11 cellular contexts compared by ENCODE assay signal in genomic region chr6:33198159-33198852, GRCh38. TPM values are rescaled to one million over a fixed set of nuclear protein-coding genes. Genes with fewer than 3 reads are reported as not detected.
DNase-seq lines count a peak whose midpoint lies in the region; ATAC-seq, FAIRE-seq and TF ChIP-seq lines count a peak whose summit lies in the region.
"Had no signal": no experiment of that assay in that cellular context is flagged by ENCODE, and none has a peak within 500 bp of the region (broad histone marks: within the 10 kb centered on the region; RNA-seq: fewer than 3 reads in every experiment).

No MANE protein-coding gene starts in this region.

- H3F3A ChIP-seq in neural cell (ENCODE audit: insufficient read depth, low read length, poor library complexity, severe bottlenecking): no peaks in the 10 kb centered on the region

- no peak for ATAC-seq in CD4-positive, alpha-beta T cell (ENCODE audit: poor library complexity)
- no peak for ATAC-seq in K562

- H3K27me3 Mint-ChIP-seq in CD4-positive, alpha-beta T cell: no peaks in the 10 kb centered on the region

- peaks cover 67% of the 10 kb centered on the region for H3K4me1 Mint-ChIP-seq in CD4-positive, alpha-beta T cell (ENCODE audit: low read depth)

- peak overlapping the region; percentile 98 for H3K4me3 Mint-ChIP-seq in CD4-positive, alpha-beta T cell

- TF ChIP-seq CTCF in CD4-positive, alpha-beta T cell (IDR thresholded peaks at IDR 0.05): no peak
- TF ChIP-seq CTCF in K562 (IDR thresholded peaks at IDR 0.05 in 2 of 3, conservative IDR thresholded peaks at IDR 0.05 in 1 of 3; ENCODE audit: insufficient read depth in 2 of 3, low read depth in 1 of 3, low read length in 3 of 3) (no peak), neural cell (IDR thresholded peaks at IDR 0.05; ENCODE audit: poor library complexity, severe bottlenecking) (no peak)

- no peaks in the 10 kb centered on the region for H3K9me3 ChIP-seq in CD4-positive, alpha-beta T cell (ENCODE audit: control insufficient read depth, low read length)
- H3K9me3 ChIP-seq in Karpas-422 (ENCODE audit: low read length) (no peaks in the 10 kb centered on the region), K562 (replicated peaks; ENCODE audit: control insufficient read depth, insufficient read depth, low read depth, low read length) (no peaks in the 10 kb centered on the region), neural cell (ENCODE audit: low read length) (no peaks in the 10 kb centered on the region)

- peak overlapping the region; percentile 23 for H3K4me2 ChIP-seq in Karpas-422 (ENCODE audit: low read depth, low read length, poor library complexity, severe bottlenecking)
- peak overlapping the region; percentile 9; the same call in 1 of the 2 replicates for H3K4me2 ChIP-seq in K562 (ENCODE audit: insufficient read depth, low read length)
- H3K4me2 ChIP-seq in neural cell (ENCODE audit: low read length): no peak overlapping the region

- TF ChIP-seq EP300 in K562 (IDR thresholded peaks at IDR 0.05; ENCODE audit: low read length): no peak
- no peak for TF ChIP-seq EP300 in neural cell (conservative IDR thresholded peaks at IDR 0.05; ENCODE audit: poor library complexity, severe bottlenecking)

- H3K79me2 ChIP-seq in Karpas-422 (ENCODE audit: low read length): peaks cover 49% of the 10 kb centered on the region
- peaks cover 54% of the 10 kb centered on the region for H3K79me2 ChIP-seq in K562 (ENCODE audit: control insufficient read depth, insufficient read depth, low read length)
- peaks cover 27% of the 10 kb centered on the region for H3K79me2 ChIP-seq in neural cell (replicated peaks; ENCODE audit: insufficient read depth, low read length)

- CTCF ChIA-PET in CD4-positive, alpha-beta T cell (lab: Charles Lee): interaction anchor here (0.7 to 4.2 kb wide), 6 partner anchors 10 to 79 kb away, joined by 3 to 24 read pairs (median 12); partner anchors contain the start of genes B3GALT4 and RING1
- CTCF ChIA-PET in K562 (lab: Yijun Ruan, JAX; ENCODE audit: low intra/inter-chr PET ratio): interaction anchor here (1.3 kb wide), 1 partner anchor 37 kb away, joined by 5 read pairs; no protein-coding TSS in a partner anchor

- H3K27ac ChIP-seq in CD4-positive, alpha-beta T cell (ENCODE audit: low read depth, low read length): no peak overlapping the region
- H3K27ac ChIP-seq in Karpas-422 (ENCODE audit: low read length) (no peak overlapping the region), K562 (ENCODE audit: extremely low read depth, low read depth, low read length) (no peak overlapping the region), neural cell (ENCODE audit: low read length) (no peak overlapping the region)
- H3K27ac ChIP-seq: parathyroid adenoma had no signal

- TF ChIP-seq RAD21 in K562 (CRISPR knock-in tag; conservative IDR thresholded peaks at IDR 0.05 in 1 of 2, IDR thresholded peaks at IDR 0.05 in 1 of 2) (no peak), neural cell (conservative IDR thresholded peaks at IDR 0.05) (no peak)

- no peaks in the 10 kb centered on the region for H3K27me3 ChIP-seq in CD4-positive, alpha-beta T cell (ENCODE audit: control insufficient read depth, insufficient read depth, low read length)
- H3K27me3 ChIP-seq in Karpas-422 (ENCODE audit: low read length): no peaks in the 10 kb centered on the region
- no peaks in the 10 kb centered on the region for H3K27me3 ChIP-seq in K562 (ENCODE audit: control insufficient read depth in 2 of 2, insufficient read depth in 2 of 2, low read length in 2 of 2)
- no peaks in the 10 kb centered on the region for H3K27me3 ChIP-seq in neural cell (ENCODE audit: insufficient read depth, low read depth, low read length)

- in situ Hi-C loops in K562 (cut with MboI): no loop called here

- H4K20me1 ChIP-seq in Karpas-422 (ENCODE audit: insufficient read depth, low read depth, low read length) (no peaks in the 10 kb centered on the region; the same call in 1 of the 2 replicates), K562 (replicated peaks; ENCODE audit: control insufficient read depth, insufficient read depth, low read length) (peaks cover 16% of the 10 kb centered on the region), neural cell (ENCODE audit: insufficient read depth) (no peaks in the 10 kb centered on the region)

- TSS peak; percentile 31 for BruUV-seq in K562 (replicated peaks; lab: Mats Ljungman, UMichigan)

- DNase-seq in CD4-positive, alpha-beta T cell: no peak
- DNase-seq in Karpas-422 (no peak), K562 (ENCODE audit: extremely low read depth in 1 of 4, low spot score in 3 of 4) (no peak), NCI-H526 (lab: John Stamatoyannopoulos, UW) (no peak), NCI-H1105 treated with DMSO at 0.1 percent for 48 hours (lab: John Stamatoyannopoulos, UW) (no peak), NCI-H510A treated with DMSO at 0.1 percent for 48 hours (lab: John Stamatoyannopoulos, UW) (no peak), NCI-H524 treated with DMSO at 0.1 percent for 48 hours (lab: John Stamatoyannopoulos, UW) (no peak)
- DNase-seq: activated CD4-positive, alpha-beta T cell treated with anti-CD3 and anti-CD28 coated beads for 1 hour had no signal

- H3K4me1 ChIP-seq in Karpas-422 (ENCODE audit: low read length) (peaks cover 36% of the 10 kb centered on the region), K562 (replicated peaks in 1 of 2; ENCODE audit: control insufficient read depth in 2 of 2, insufficient read depth in 2 of 2, low read length in 2 of 2) (peaks cover 32 to 33% of the 10 kb centered on the region in 2 experiments; a peak in 4 of 5 replicates)

- peaks cover 93% of the 10 kb centered on the region for H3K36me3 Mint-ChIP-seq in CD4-positive, alpha-beta T cell (ENCODE audit: low read depth)

- 68% methylated on average over 6 of the region's 6 CpGs for WGBS in K562 (ENCODE audit: insufficient coverage, low coverage, missing lambda C conversion rate)

- POLR2A ChIA-PET in CD4-positive, alpha-beta T cell (lab: Charles Lee): interaction anchor here (1.1 to 2.0 kb wide), 5 partner anchors 11 to 74 kb away, joined by 3 to 20 read pairs (median 7); partner anchors contain the start of genes RING1, RPS18 and VPS52
- POLR2A ChIA-PET in K562 (lab: Yijun Ruan, JAX): interaction anchor here (0.6 to 1.7 kb wide), 5 partner anchors 10 to 226 kb away, joined by 3 to 8 read pairs (median 3); partner anchors contain the start of gene RING1

- H3K4me3 ChIP-seq in Karpas-422 (ENCODE audit: low read length) (no peak overlapping the region), K562 (no peak overlapping the region), neural cell (ENCODE audit: low read length) (peak overlapping the region; percentile 92)

- FAIRE-seq in K562 (lab: Jason Lieb, UNC): no peak
- FAIRE-seq: islet of Langerhans had no signal

- H3K9me2 ChIP-seq in Karpas-422 (replicated peaks; ENCODE audit: insufficient read depth, low read length) (no peaks in the 10 kb centered on the region), neural cell (ENCODE audit: insufficient read depth, low read length) (no peaks in the 10 kb centered on the region)

- H3K36me3 ChIP-seq in Karpas-422 (ENCODE audit: insufficient read depth, low read length) (peaks cover 41% of the 10 kb centered on the region), K562 (ENCODE audit: control insufficient read depth, insufficient read depth, low read length) (peaks cover 57% of the 10 kb centered on the region), neural cell (ENCODE audit: insufficient read depth, low read length) (peaks cover 9% of the 10 kb centered on the region)

- intact Hi-C loops in CD4-positive, alpha-beta T cell (cut with DNase I, micrococcal nuclease): loop anchor here in 1 of 2 experiments (2.0 to 5.0 kb wide), 2 partner anchors 50 to 1001 kb away; no protein-coding TSS in a partner anchor
- intact Hi-C loops in K562 (cut with micrococcal nuclease): no loop called here

- peak overlapping the region; percentile 100 for H3K27ac Mint-ChIP-seq in CD4-positive, alpha-beta T cell

- TF ChIP-seq POLR2A in K562 (conservative IDR thresholded peaks at IDR 0.05): no peak

- H3K9ac ChIP-seq in Karpas-422 (ENCODE audit: low read length) (peak overlapping the region; percentile 100), K562 (ENCODE audit: insufficient read depth in 1 of 2, low read depth in 2 of 2, low read length in 2 of 2) (0 out of 4 replicates have a peak overlapping the region, but pooled peaks of 1 of the 2 experiments have one; percentile 8), neural cell (ENCODE audit: low read length) (no peak overlapping the region)
- H3K9ac ChIP-seq: parathyroid adenoma had no signal

- peaks cover 7% of the 10 kb centered on the region for H3K9me1 ChIP-seq in K562 (ENCODE audit: control insufficient read depth, insufficient read depth, low read length)

- no peaks in the 10 kb centered on the region for H3K9me3 Mint-ChIP-seq in CD4-positive, alpha-beta T cell

- no peak overlapping the region for H2AFZ ChIP-seq in Karpas-422 (ENCODE audit: low read length)
- no peak overlapping the region for H2AFZ ChIP-seq in K562 (ENCODE audit: low read depth, low read length)
- H2AFZ ChIP-seq in neural cell (ENCODE audit: low read depth, low read length): no peak overlapping the region
- H2AFZ ChIP-seq: parathyroid adenoma had no signal

RNA-seq across cellular contexts. Expression of gene RXRB, which starts 2.2 kb away (rescaled TPM):
- 10 to 100 TPM; 42.9 to 45.0 TPM for total RNA-seq in CD4-positive, alpha-beta T cell
- total RNA-seq in Karpas-422 (2014; rRNA removed; shearing (Covaris generic); ENCODE audit: low replicate concordance): 26.2 and 31.1 TPM in 2 replicates
- 106 and 228 TPM in 2 replicates for total RNA-seq in K562 (2011; cell fraction: chromatin; rRNA removed; ENCODE audit: low replicate concordance)
- 118 and 121 TPM in 2 replicates for total RNA-seq in K562 (2011; cell fraction: nucleolus; rRNA removed)
- 116 TPM in 2 replicates for total RNA-seq in K562 (2011; cell fraction: nucleoplasm; rRNA removed)
- total RNA-seq in K562 (2014; rRNA removed): 18.4 and 18.9 TPM in 2 replicates
- 8.5 and 9.7 TPM in 2 replicates for total RNA-seq in K562 (2014; rRNA removed; fragmentation: Illumina TruSeq; extraction: Trizol)
- total RNA-seq in K562 (2015; rRNA removed; fragmentation: Illumina TruSeq; extraction: Trizol): 13.2 and 14.6 TPM in 2 replicates
- total RNA-seq in K562 (2021): 30.3 and 33.9 TPM in 2 replicates
- 32.6 and 57.5 TPM in 2 replicates for polyA plus RNA-seq in K562 (2011; rRNA removed)
- 26.3 and 30.2 TPM in 2 replicates for polyA plus RNA-seq in K562 (2011; cell fraction: cytosol; rRNA removed)
- polyA plus RNA-seq in K562 (2011; cell fraction: nucleus; rRNA removed): 207 and 268 TPM in 2 replicates
- 32.0 and 41.3 TPM in 2 replicates for polyA plus RNA-seq in K562 (2012)
- 28.4 and 29.9 TPM in 2 replicates for polyA plus RNA-seq in K562 (2014; fragmentation: Illumina TruSeq; extraction: Trizol)
- polyA plus RNA-seq in K562 (2014; fragmentation: Nextera tagmentation; extraction: Ambion mirVana): 1 to 10 TPM in 1 of 2 experiments, under 1 TPM in 1; 0.76 to 2.1 TPM
- 25.8 and 35.5 TPM in 2 replicates for polyA plus RNA-seq in K562 (2014; rRNA removed)
- polyA minus RNA-seq in K562 (2011; rRNA and poly(A)+ RNA removed): 26.8 and 31.2 TPM in 2 replicates
- 16.5 and 20.0 TPM in 2 replicates for polyA minus RNA-seq in K562 (2011; cell fraction: cytosol; rRNA and poly(A)+ RNA removed)
- polyA minus RNA-seq in K562 (2011; cell fraction: nucleus; rRNA and poly(A)+ RNA removed): 24.8 and 43.4 TPM in 2 replicates
- 60.7 and 71.2 TPM in 2 replicates for polyA plus RNA-seq in neural cell
- polyA minus RNA-seq in neural cell: 27.0 and 29.8 TPM in 2 replicates

RNA-seq across cellular contexts. Expression of gene SLC39A7, which starts 2.4 kb away (rescaled TPM):
- 1 to 10 TPM; 8.6 to 9.6 TPM for total RNA-seq in CD4-positive, alpha-beta T cell
- total RNA-seq in Karpas-422 (2014; rRNA removed; shearing (Covaris generic); ENCODE audit: low replicate concordance): 14.0 and 31.9 TPM in 2 replicates
- total RNA-seq in K562 (2011; cell fraction: chromatin; rRNA removed; ENCODE audit: low replicate concordance): 181 and 256 TPM in 2 replicates
- 225 and 235 TPM in 2 replicates for total RNA-seq in K562 (2011; cell fraction: nucleolus; rRNA removed)
- 285 and 295 TPM in 2 replicates for total RNA-seq in K562 (2011; cell fraction: nucleoplasm; rRNA removed)
- total RNA-seq in K562 (2014; rRNA removed) (154 and 161 TPM in 2 replicates), K562 (2014; rRNA removed; fragmentation: Illumina TruSeq; extraction: Trizol) (112 and 117 TPM in 2 replicates), K562 (2015; rRNA removed; fragmentation: Illumina TruSeq; extraction: Trizol) (121 and 122 TPM in 2 replicates), K562 (2021) (133 and 159 TPM in 2 replicates)
- polyA plus RNA-seq in K562 (2011; rRNA removed) (112 and 116 TPM in 2 replicates), K562 (2014; fragmentation: Illumina TruSeq; extraction: Trizol) (169 and 222 TPM in 2 replicates), K562 (2014; fragmentation: Nextera tagmentation; extraction: Ambion mirVana) (10 to 100 TPM; 21.7 to 23.5 TPM), K562 (2014; rRNA removed) (150 and 169 TPM in 2 replicates), neural cell (99.8 and 120 TPM in 2 replicates)
- 129 and 140 TPM in 2 replicates for polyA plus RNA-seq in K562 (2011; cell fraction: cytosol; rRNA removed)
- polyA plus RNA-seq in K562 (2011; cell fraction: nucleus; rRNA removed): 120 and 135 TPM in 2 replicates
- polyA plus RNA-seq in K562 (2012): 150 and 152 TPM in 2 replicates
- polyA minus RNA-seq in K562 (2011; rRNA and poly(A)+ RNA removed): 85.9 and 92.0 TPM in 2 replicates
- polyA minus RNA-seq in K562 (2011; cell fraction: cytosol; rRNA and poly(A)+ RNA removed): 44.7 and 50.8 TPM in 2 replicates
- 42.8 and 74.4 TPM in 2 replicates for polyA minus RNA-seq in K562 (2011; cell fraction: nucleus; rRNA and poly(A)+ RNA removed)
- 54.2 and 63.1 TPM in 2 replicates for polyA minus RNA-seq in neural cell

RNA-seq across cellular contexts. Expression of gene COL11A2, which starts 6.0 kb away (rescaled TPM):
- 1 to 10 TPM; 2.8 to 3.0 TPM for total RNA-seq in CD4-positive, alpha-beta T cell
- 0.41 and 1.0 TPM in 2 replicates for total RNA-seq in Karpas-422 (2014; rRNA removed; shearing (Covaris generic); ENCODE audit: low replicate concordance)
- 0.30 and 2.2 TPM in 2 replicates for total RNA-seq in K562 (2011; cell fraction: chromatin; rRNA removed; ENCODE audit: low replicate concordance)
- total RNA-seq in K562 (2011; cell fraction: nucleolus; rRNA removed): 0.83 and 1.1 TPM in 2 replicates
- 0.92 and 0.95 TPM in 2 replicates for total RNA-seq in K562 (2011; cell fraction: nucleoplasm; rRNA removed)
- total RNA-seq in K562 (2014; rRNA removed) (0.05 and 0.37 TPM in 2 replicates), K562 (2014; rRNA removed; fragmentation: Illumina TruSeq; extraction: Trizol) (0.04 TPM in 1 of 2 replicates, not detected in the other), K562 (2015; rRNA removed; fragmentation: Illumina TruSeq; extraction: Trizol) (0.15 and 0.22 TPM in 2 replicates), K562 (2021) (0.16 and 0.35 TPM in 2 replicates)
- polyA plus RNA-seq in K562 (2011; rRNA removed) (0.13 and 0.61 TPM in 2 replicates), K562 (2014; fragmentation: Illumina TruSeq; extraction: Trizol) (0.06 and 0.11 TPM in 2 replicates), K562 (2014; fragmentation: Nextera tagmentation; extraction: Ambion mirVana) (under 1 TPM in 1 of 2 experiments, not detected in 1; 0.04 TPM), K562 (2014; rRNA removed) (0.19 and 0.32 TPM in 2 replicates), neural cell (9.8 and 20.2 TPM in 2 replicates)
- 0.13 and 0.15 TPM in 2 replicates for polyA plus RNA-seq in K562 (2011; cell fraction: cytosol; rRNA removed)
- polyA plus RNA-seq in K562 (2011; cell fraction: nucleus; rRNA removed): 2.1 and 3.4 TPM in 2 replicates
- 0.26 and 1.00 TPM in 2 replicates for polyA plus RNA-seq in K562 (2012)
- polyA minus RNA-seq in K562 (2011; rRNA and poly(A)+ RNA removed): not detected in 2 replicates
- not detected in 2 replicates for polyA minus RNA-seq in K562 (2011; cell fraction: cytosol; rRNA and poly(A)+ RNA removed)
- 0.27 and 0.89 TPM in 2 replicates for polyA minus RNA-seq in K562 (2011; cell fraction: nucleus; rRNA and poly(A)+ RNA removed)
- 2.0 and 2.7 TPM in 2 replicates for polyA minus RNA-seq in neural cell

RNA-seq across cellular contexts. Expression of gene HSD17B8, which starts 6.1 kb away (rescaled TPM):
- 10 to 100 TPM in 1 of 2 experiments, 1 to 10 TPM in 1; 8.6 to 10.5 TPM for total RNA-seq in CD4-positive, alpha-beta T cell
- 15.5 and 26.2 TPM in 2 replicates for total RNA-seq in Karpas-422 (2014; rRNA removed; shearing (Covaris generic); ENCODE audit: low replicate concordance)
- 8.8 and 25.7 TPM in 2 replicates for total RNA-seq in K562 (2011; cell fraction: chromatin; rRNA removed; ENCODE audit: low replicate concordance)
- total RNA-seq in K562 (2011; cell fraction: nucleolus; rRNA removed): 26.0 and 28.7 TPM in 2 replicates
- total RNA-seq in K562 (2011; cell fraction: nucleoplasm; rRNA removed): 17.3 and 18.1 TPM in 2 replicates
- total RNA-seq in K562 (2014; rRNA removed) (32.5 and 38.9 TPM in 2 replicates), K562 (2014; rRNA removed; fragmentation: Illumina TruSeq; extraction: Trizol) (12.4 and 14.2 TPM in 2 replicates), K562 (2015; rRNA removed; fragmentation: Illumina TruSeq; extraction: Trizol) (8.1 and 10.0 TPM in 2 replicates), K562 (2021) (20.5 and 22.0 TPM in 2 replicates)
- polyA plus RNA-seq in K562 (2011; rRNA removed) (15.6 and 30.3 TPM in 2 replicates), K562 (2014; fragmentation: Illumina TruSeq; extraction: Trizol) (10.3 and 13.6 TPM in 2 replicates), K562 (2014; fragmentation: Nextera tagmentation; extraction: Ambion mirVana) (1 to 10 TPM; 3.7 to 4.7 TPM), K562 (2014; rRNA removed) (35.2 and 37.3 TPM in 2 replicates), neural cell (7.3 and 10.3 TPM in 2 replicates)
- polyA plus RNA-seq in K562 (2011; cell fraction: cytosol; rRNA removed): 20.6 and 74.0 TPM in 2 replicates
- polyA plus RNA-seq in K562 (2011; cell fraction: nucleus; rRNA removed): 30.2 and 58.4 TPM in 2 replicates
- polyA plus RNA-seq in K562 (2012): 19.8 and 22.7 TPM in 2 replicates
- polyA minus RNA-seq in K562 (2011; rRNA and poly(A)+ RNA removed): 6.8 and 15.1 TPM in 2 replicates
- 1.5 and 8.9 TPM in 2 replicates for polyA minus RNA-seq in K562 (2011; cell fraction: cytosol; rRNA and poly(A)+ RNA removed)
- 7.9 and 9.8 TPM in 2 replicates for polyA minus RNA-seq in K562 (2011; cell fraction: nucleus; rRNA and poly(A)+ RNA removed)
- 2.2 and 3.4 TPM in 2 replicates for polyA minus RNA-seq in neural cell

RNA-seq across cellular contexts. Expression of gene RING1, which starts 10.0 kb away (rescaled TPM):
- 10 to 100 TPM; 27.1 to 28.6 TPM for total RNA-seq in CD4-positive, alpha-beta T cell
- total RNA-seq in Karpas-422 (2014; rRNA removed; shearing (Covaris generic); ENCODE audit: low replicate concordance): 14.2 and 38.7 TPM in 2 replicates
- 19.1 and 48.9 TPM in 2 replicates for total RNA-seq in K562 (2011; cell fraction: chromatin; rRNA removed; ENCODE audit: low replicate concordance)
- total RNA-seq in K562 (2011; cell fraction: nucleolus; rRNA removed): 35.5 and 38.2 TPM in 2 replicates
- total RNA-seq in K562 (2011; cell fraction: nucleoplasm; rRNA removed): 24.5 and 29.3 TPM in 2 replicates
- total RNA-seq in K562 (2014; rRNA removed): 40.2 and 50.0 TPM in 2 replicates
- total RNA-seq in K562 (2014; rRNA removed; fragmentation: Illumina TruSeq; extraction: Trizol): 24.6 and 27.5 TPM in 2 replicates
- 32.8 and 36.9 TPM in 2 replicates for total RNA-seq in K562 (2015; rRNA removed; fragmentation: Illumina TruSeq; extraction: Trizol)
- 45.2 and 52.0 TPM in 2 replicates for total RNA-seq in K562 (2021)
- 28.7 and 32.3 TPM in 2 replicates for polyA plus RNA-seq in K562 (2011; rRNA removed)
- 32.0 and 49.7 TPM in 2 replicates for polyA plus RNA-seq in K562 (2011; cell fraction: cytosol; rRNA removed)
- polyA plus RNA-seq in K562 (2011; cell fraction: nucleus; rRNA removed): 71.2 and 99.4 TPM in 2 replicates
- polyA plus RNA-seq in K562 (2012): 53.8 and 61.3 TPM in 2 replicates
- polyA plus RNA-seq in K562 (2014; fragmentation: Illumina TruSeq; extraction: Trizol): 44.2 and 45.4 TPM in 2 replicates
- 1 to 10 TPM; 4.2 to 4.8 TPM for polyA plus RNA-seq in K562 (2014; fragmentation: Nextera tagmentation; extraction: Ambion mirVana)
- 54.4 and 59.1 TPM in 2 replicates for polyA plus RNA-seq in K562 (2014; rRNA removed)
- polyA minus RNA-seq in K562 (2011; rRNA and poly(A)+ RNA removed): 9.4 and 21.5 TPM in 2 replicates
- 13.9 and 17.4 TPM in 2 replicates for polyA minus RNA-seq in K562 (2011; cell fraction: cytosol; rRNA and poly(A)+ RNA removed)
- polyA minus RNA-seq in K562 (2011; cell fraction: nucleus; rRNA and poly(A)+ RNA removed): 5.3 and 8.9 TPM in 2 replicates
- polyA plus RNA-seq in neural cell: 107 and 121 TPM in 2 replicates
- polyA minus RNA-seq in neural cell: 35.7 and 36.8 TPM in 2 replicates
